8 cellular contexts compared by ENCODE assay signal in genomic region chr6:119349041-119349340, GRCh38. TPM values are rescaled to one million over a fixed set of nuclear protein-coding genes. Genes with fewer than 3 reads are reported as not detected.
A peak's percentile ranks its signal among the peaks of the same experiment; 100 is the strongest.
DNase-seq lines count a peak whose midpoint lies in the region; ATAC-seq and TF ChIP-seq lines count a peak whose summit lies in the region.

No MANE protein-coding gene starts in this region.

- 0 to 2% (median 0%) methylated on average over 3 to 34 of the region's 34 CpGs for WGBS in heart left ventricle, 4 donors

- H3K27ac ChIP-seq in WERI-Rb-1 (no peak overlapping the region), heart left ventricle (peak overlapping the region; percentile 46 to 99 (median 94))

- peak overlapping the region; percentile 98 for H3K4me3 ChIP-seq in GM12864 (ENCODE audit: low read depth, low read length)
- peak overlapping the region; percentile 65 for H3K4me3 ChIP-seq in WERI-Rb-1 (ENCODE audit: low read depth, low read length)
- H3K4me3 ChIP-seq in heart left ventricle, result peak overlapping the region; percentile 77 to 99 (median 94)

- DNase-seq in GM12864 (ENCODE audit: low read depth) (no peak), HEK293T (ENCODE audit: extremely low spot score) (peak; percentile 65), WERI-Rb-1 (no peak), heart left ventricle (no peak), sciatic nerve (ENCODE audit: low spot score) (no peak), NCI-H2081 (lab: John Stamatoyannopoulos, UW) (no peak), NOMO-1 treated with dmso at 0.1 percent for 144 hours (lab: John Stamatoyannopoulos, UW; ENCODE audit: unreplicated experiment) (no peak)
- DNase-seq in effector CD8-positive, alpha-beta T cell (lab: John Stamatoyannopoulos, UW), result no peak

- ATAC-seq in heart left ventricle (peak in 2 of 4 donors; percentile 7 to 12), sciatic nerve (peak; percentile 0)

- H3K4me1 ChIP-seq in heart left ventricle, result peaks cover 0 to 73% (median 18%) of the 10 kb centered on the region in 12 donors

- H3K27me3 ChIP-seq in WERI-Rb-1 (ENCODE audit: insufficient read depth, low read depth, severe bottlenecking), result peaks cover 63% of the 10 kb centered on the region
- H3K27me3 ChIP-seq in heart left ventricle, result no peaks in the 10 kb centered on the region

- POLR2A ChIA-PET in HEK293T (lab: Yijun Ruan, JAX), result no interaction called here

- H3K9me3 ChIP-seq in WERI-Rb-1 (ENCODE audit: severe bottlenecking), result no peaks in the 10 kb centered on the region
- no peaks in the 10 kb centered on the region for H3K9me3 ChIP-seq in heart left ventricle

- H3K36me3 ChIP-seq in WERI-Rb-1, result no peaks in the 10 kb centered on the region
- no peaks in the 10 kb centered on the region for H3K36me3 ChIP-seq in heart left ventricle

- intact Hi-C loops in heart left ventricle (cut with DNase I) (loop anchor here in 6 of 10 donors (5.0 to 10.0 kb wide), 5 partner anchors 104 to 454 kb away; partner anchors contain the start of gene ASF1A (in 1 of the 6)), sciatic nerve (cut with DNase I) (no loop called here)

- TF ChIP-seq CTCF in GM12864 (IDR thresholded peaks at IDR 0.05; ENCODE audit: low read depth, low read length, missing control alignments) (no peak), WERI-Rb-1 (IDR thresholded peaks at IDR 0.05; ENCODE audit: low read depth, low read length) (no peak), heart left ventricle (IDR thresholded peaks at IDR 0.05) (no peak)

- CTCF ChIA-PET in HEK293T (lab: Yijun Ruan, JAX), result no interaction called here

- TF ChIP-seq POLR2A in heart left ventricle (IDR thresholded peaks at IDR 0.05), result no peak

TF ChIP-seq in HEK293T, 16 proteins besides CTCF, POLR2A, EP300 and RAD21:
- TF ChIP-seq L3MBTL2 (conservative IDR thresholded peaks at IDR 0.05), result no peak
- no peak for TF ChIP-seq ELF4 (IDR thresholded peaks at IDR 0.05)
- no peak for TF ChIP-seq TARDBP (IDR thresholded peaks at IDR 0.05)
- TF ChIP-seq CTBP1 (IDR thresholded peaks at IDR 0.05; ENCODE audit: borderline replicate concordance), result 0 out of 2 replicates have a peak, but pooled peaks have one; percentile 8

RNA-seq across cellular contexts. Expression of gene MAN1A1, which starts 0.6 kb away (rescaled TPM):
- total RNA-seq in heart left ventricle (10 to 100 TPM in 8 of 9 donors, 1 to 10 TPM in 1; 7.0 to 30.6 (median 20.6) TPM), sciatic nerve (65.1 TPM)
- polyA plus RNA-seq in heart left ventricle, result 1 to 10 TPM; 5.6 to 9.6 TPM
